In genomic region chr21:33393348-33393747, GRCh38 we compare ENCODE assay signal across 18 cellular contexts.
"Had no signal": no experiment of that assay in that cellular context is flagged by ENCODE, and none has a peak within 500 bp of the region (broad histone marks: within the 10 kb centered on the region; RNA-seq: fewer than 3 reads in every experiment).

No MANE protein-coding gene starts in this region.

- H3K9ac ChIP-seq: parathyroid adenoma had no signal

- H3K27me3 ChIP-seq: esophagus muscularis mucosa, gastroesophageal sphincter, heart left ventricle, tibial nerve, uterus had no signal

- ATAC-seq: activated CD4-positive, alpha-beta T cell treated with anti-CD3 and anti-CD28 coated beads for 36 hours; activated T-helper 17 cell treated with anti-CD3 and anti-CD28 coated beads, Interleukin-2, amount 50 U/mL, for 72 hours; gastroesophageal sphincter; naive thymus-derived CD8-positive, alpha-beta T cell; stimulated activated naive CD8-positive, alpha-beta T cell treated with anti-CD3 and anti-CD28 coated beads, Interleukin-15, Interleukin-2, amounts not matched to agents 100 U/mL and 50 U/mL, for 24 hours; WTC11 had no signal

- H3K4me3 ChIP-seq: esophagus muscularis mucosa, gastroesophageal sphincter, heart left ventricle, tibial nerve, uterus had no signal

- DNase-seq: activated CD4-positive, alpha-beta T cell treated with anti-CD3 and anti-CD28 coated beads for 36 hours; activated CD4-positive, alpha-beta T cell treated with anti-CD3 and anti-CD28 coated beads, Interleukin-2, amount 50 U/mL, for 48 hours; activated naive CD4-positive, alpha-beta T cell; activated naive CD8-positive, alpha-beta T cell treated with anti-CD3 and anti-CD28 coated beads for 36 hours; amniotic stem cell; effector CD8-positive, alpha-beta T cell; heart left ventricle; mesendoderm; naive thymus-derived CD8-positive, alpha-beta T cell; stimulated activated CD4-positive, alpha-beta T cell treated with anti-CD3 and anti-CD28 coated beads, Interleukin-2, amount 100 ng/mL, for 24 hours; stimulated activated naive CD8-positive, alpha-beta T cell treated with anti-CD3 and anti-CD28 coated beads, Interleukin-15, Interleukin-2, amounts not matched to agents 100 U/mL and 50 U/mL, for 24 hours; uterus had no signal

- H3K27ac ChIP-seq: esophagus muscularis mucosa, parathyroid adenoma, tibial nerve, uterus had no signal

- H3K9me3 ChIP-seq: esophagus muscularis mucosa, gastroesophageal sphincter, heart left ventricle, tibial nerve, uterus had no signal

- H2AFZ ChIP-seq: parathyroid adenoma had no signal

- H3K79me2 ChIP-seq: parathyroid adenoma had no signal

- H3K36me3 ChIP-seq: esophagus muscularis mucosa, gastroesophageal sphincter, heart left ventricle, tibial nerve, uterus had no signal

- H3K4me1 ChIP-seq: parathyroid adenoma, uterus had no signal
